40 cellular contexts compared by ENCODE assay signal in the genomic region with DNA sequence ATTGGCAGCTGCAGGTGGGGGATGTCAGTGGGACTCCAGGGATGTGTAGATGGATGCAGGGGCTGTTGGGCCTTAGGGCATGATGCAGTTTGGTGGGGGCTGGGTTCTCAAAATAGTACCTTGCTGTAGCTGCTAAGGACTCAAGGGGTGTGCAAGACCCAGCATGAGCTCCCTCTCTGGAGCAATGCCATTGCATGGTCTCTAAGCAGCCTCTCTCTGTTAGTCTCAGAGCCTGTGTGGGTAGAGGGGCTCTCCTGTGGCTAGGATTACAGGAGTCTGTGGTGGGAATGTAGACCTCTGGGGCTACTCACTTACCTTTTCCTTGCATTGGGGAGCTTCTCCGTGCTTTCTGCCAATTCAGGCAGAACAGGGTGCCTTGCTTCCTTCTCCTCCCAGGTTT.
"Had no signal": no experiment of that assay in that cellular context is flagged by ENCODE, and none has a peak within 500 bp of the region (broad histone marks: within the 10 kb centered on the region; RNA-seq: fewer than 3 reads in every experiment).

No MANE protein-coding gene starts in this region.

- H3K9me3 ChIP-seq: body of pancreas had no signal

- H3K9me3 Mint-ChIP-seq: activated T-helper 17 cell treated with anti-CD3 and anti-CD28 coated beads, Interleukin-2, amount 50 U/mL, for 72 hours had no signal

- H3K4me3 Mint-ChIP-seq: activated naive CD4-positive, alpha-beta T cell treated with anti-CD3 and anti-CD28 coated beads for 36 hours; activated naive CD4-positive, alpha-beta T cell treated with anti-CD3 and anti-CD28 coated beads, Interleukin-2, amount 10 ng/mL, durations not matched to agents 7 days and 5 days; activated naive CD4-positive, alpha-beta T cell treated with anti-CD3 and anti-CD28 coated beads, Interleukin-2, amount 50 U/mL, for 24 hours; activated naive CD8-positive, alpha-beta T cell; activated naive CD8-positive, alpha-beta T cell treated with anti-CD3 and anti-CD28 coated beads for 36 hours; activated naive CD8-positive, alpha-beta T cell treated with anti-CD3 and anti-CD28 coated beads, Interleukin-2, amount 10 ng/mL, durations not matched to agents 7 days and 5 days; activated naive CD8-positive, alpha-beta T cell treated with anti-CD3 and anti-CD28 coated beads, Interleukin-2, amount 50 U/mL, for 24 hours; activated T-cell treated with anti-CD3 and anti-CD28 coated beads, Interleukin-2, amount 50 U/mL, for 24 hours; activated T-cell treated with anti-CD3 and anti-CD28 coated beads, Interleukin-2, amount 50 U/mL, for 4 hours; activated T-cell treated with anti-CD3 and anti-CD28 coated beads, Interleukin-2, amount 50 U/mL, for 72 hours; activated T-helper 1 cell treated with anti-CD3 and anti-CD28 coated beads, Interleukin-12 subunit alpha, Interleukin-12 subunit beta, Interleukin-2, Interleukin-4 antibody, amounts not matched to agents 30 ng/mL and 10 ng/mL and 1 ng/mL, durations not matched to agents 14 hours and 24 hours and 36 hours; activated T-helper 17 cell treated with anti-CD3 and anti-CD28 coated beads, Interleukin-2, amount 50 U/mL, for 72 hours; brain; central memory CD8-positive, alpha-beta T cell had no signal

- H3K27me3 ChIP-seq: adrenal gland, ascending aorta, body of pancreas, brain microvascular endothelial cell, breast epithelium, cardiac muscle cell had no signal

- H3K4me3 ChIP-seq: adrenal gland, ascending aorta, body of pancreas, breast epithelium, cardiac muscle cell had no signal

- FAIRE-seq: astrocyte, bronchial epithelial cell had no signal

- ATAC-seq: activated naive CD4-positive, alpha-beta T cell treated with anti-CD3 and anti-CD28 coated beads, Interleukin-2, amount 50 U/mL, for 72 hours; activated naive CD8-positive, alpha-beta T cell treated with anti-CD3 and anti-CD28 coated beads, Interleukin-2, amount 50 U/mL, for 24 hours; activated T-cell treated with anti-CD3 and anti-CD28 coated beads, Interleukin-2, amount 50 U/mL, for 4 hours; activated T-cell treated with anti-CD3 and anti-CD28 coated beads, Interleukin-2, amount 50 U/mL, for 72 hours; activated T-helper 17 cell treated with anti-CD3 and anti-CD28 coated beads, Interleukin-2, amount 50 U/mL, for 72 hours; body of pancreas had no signal

- H3K27ac Mint-ChIP-seq: activated naive CD4-positive, alpha-beta T cell treated with anti-CD3 and anti-CD28 coated beads for 36 hours; activated naive CD4-positive, alpha-beta T cell treated with anti-CD3 and anti-CD28 coated beads, Interleukin-2, amount 10 ng/mL, durations not matched to agents 7 days and 5 days; activated naive CD4-positive, alpha-beta T cell treated with anti-CD3 and anti-CD28 coated beads, Interleukin-2, amount 50 U/mL, for 72 hours; activated naive CD8-positive, alpha-beta T cell; activated naive CD8-positive, alpha-beta T cell treated with anti-CD3 and anti-CD28 coated beads for 36 hours; activated naive CD8-positive, alpha-beta T cell treated with anti-CD3 and anti-CD28 coated beads, Interleukin-2, amount 10 ng/mL, durations not matched to agents 7 days and 5 days; activated naive CD8-positive, alpha-beta T cell treated with anti-CD3 and anti-CD28 coated beads, Interleukin-2, amount 50 U/mL, for 24 hours; activated T-cell treated with anti-CD3 and anti-CD28 coated beads, Interleukin-2, amount 50 U/mL, for 24 hours; activated T-cell treated with anti-CD3 and anti-CD28 coated beads, Interleukin-2, amount 50 U/mL, for 72 hours; activated T-helper 1 cell treated with anti-CD3 and anti-CD28 coated beads, Interleukin-12 subunit alpha, Interleukin-12 subunit beta, Interleukin-2, Interleukin-4 antibody, amounts not matched to agents 30 ng/mL and 10 ng/mL and 1 ng/mL, durations not matched to agents 14 hours and 24 hours and 36 hours; activated T-helper 17 cell treated with anti-CD3 and anti-CD28 coated beads, Interleukin-2, amount 50 U/mL, for 72 hours; activated T-helper 2 cell treated with anti-CD3 and anti-CD28 coated beads, Interferon-gamma antibody, Interleukin-2, Interleukin-4, amounts not matched to agents 10 μg/mL and 5 μg/mL and 100 μg/mL, durations not matched to agents 14 hours and 24 hours and 36 hours; brain had no signal

- H3K36me3 ChIP-seq: adrenal gland, ascending aorta, brain microvascular endothelial cell, breast epithelium, cardiac muscle cell had no signal

- H3K27me3 Mint-ChIP-seq: activated naive CD4-positive, alpha-beta T cell treated with anti-CD3 and anti-CD28 coated beads, Interleukin-2, amount 50 U/mL, for 24 hours; activated naive CD8-positive, alpha-beta T cell had no signal

- H3K36me3 Mint-ChIP-seq: activated naive CD4-positive, alpha-beta T cell treated with anti-CD3 and anti-CD28 coated beads, Interleukin-2, amount 10 ng/mL, durations not matched to agents 7 days and 5 days had no signal

- H3K4me1 ChIP-seq: adrenal gland, ascending aorta, body of pancreas, breast epithelium had no signal

- H3K27ac ChIP-seq: adrenal gland, ascending aorta, body of pancreas, brain microvascular endothelial cell, breast epithelium, cardiac muscle cell had no signal

- H3K4me1 Mint-ChIP-seq: activated naive CD4-positive, alpha-beta T cell treated with anti-CD3 and anti-CD28 coated beads, Interleukin-2, amount 10 ng/mL, durations not matched to agents 7 days and 5 days; activated naive CD4-positive, alpha-beta T cell treated with anti-CD3 and anti-CD28 coated beads, Interleukin-2, amount 50 U/mL, for 24 hours; activated naive CD8-positive, alpha-beta T cell treated with anti-CD3 and anti-CD28 coated beads for 36 hours; activated naive CD8-positive, alpha-beta T cell treated with anti-CD3 and anti-CD28 coated beads, Interleukin-2, amount 10 ng/mL, durations not matched to agents 7 days and 5 days; activated naive CD8-positive, alpha-beta T cell treated with anti-CD3 and anti-CD28 coated beads, Interleukin-2, amount 50 U/mL, for 24 hours; activated T-helper 17 cell treated with anti-CD3 and anti-CD28 coated beads, Interleukin-2, amount 50 U/mL, for 72 hours; brain; central memory CD8-positive, alpha-beta T cell had no signal

- DNase-seq: activated effector memory CD4-positive, alpha-beta T cell treated with anti-CD3 and anti-CD28 coated beads, Interleukin-2, amount 50 U/mL, for 16 hours; activated effector memory CD4-positive, alpha-beta T cell treated with Interleukin-2 at 50 U/mL for 16 hours; activated gamma-delta T cell; activated gamma-delta T cell treated with Interleukin-2 at 50 U/mL for 16 hours; activated naive CD4-positive, alpha-beta T cell; activated naive CD4-positive, alpha-beta T cell treated with anti-CD3 and anti-CD28 coated beads for 36 hours; activated naive CD4-positive, alpha-beta T cell treated with anti-CD3 and anti-CD28 coated beads, Interleukin-2, amount 10 ng/mL, durations not matched to agents 7 days and 5 days; activated naive CD4-positive, alpha-beta T cell treated with anti-CD3 and anti-CD28 coated beads, Interleukin-2, amount 50 U/mL, for 16 hours; activated naive CD4-positive, alpha-beta T cell treated with Interleukin-2 at 50 U/mL for 16 hours; activated naive CD8-positive, alpha-beta T cell treated with anti-CD3 and anti-CD28 coated beads for 36 hours; activated naive CD8-positive, alpha-beta T cell treated with anti-CD3 and anti-CD28 coated beads, Interleukin-2, amount 10 ng/mL, durations not matched to agents 7 days and 5 days; activated naive CD8-positive, alpha-beta T cell treated with anti-CD3 and anti-CD28 coated beads, Interleukin-2, amount 50 U/mL, for 24 hours; activated T-cell treated with anti-CD3 and anti-CD28 coated beads, Interleukin-2, amount 50 U/mL, for 1 hour; activated T-cell treated with anti-CD3 and anti-CD28 coated beads, Interleukin-2, amount 50 U/mL, for 24 hours; activated T-cell treated with anti-CD3 and anti-CD28 coated beads, Interleukin-2, amount 50 U/mL, for 4 hours; activated T-cell treated with anti-CD3 and anti-CD28 coated beads, Interleukin-2, amount 50 U/mL, for 48 hours; activated T-cell treated with anti-CD3 and anti-CD28 coated beads, Interleukin-2, amount 50 U/mL, for 72 hours; adrenal gland; amniotic stem cell; amygdala; anterior cingulate cortex; aorta; body of pancreas; brain microvascular endothelial cell; caudate nucleus; central memory CD4-positive, alpha-beta T cell; cerebellar nuclear complex had no signal
